In the genomic region with DNA sequence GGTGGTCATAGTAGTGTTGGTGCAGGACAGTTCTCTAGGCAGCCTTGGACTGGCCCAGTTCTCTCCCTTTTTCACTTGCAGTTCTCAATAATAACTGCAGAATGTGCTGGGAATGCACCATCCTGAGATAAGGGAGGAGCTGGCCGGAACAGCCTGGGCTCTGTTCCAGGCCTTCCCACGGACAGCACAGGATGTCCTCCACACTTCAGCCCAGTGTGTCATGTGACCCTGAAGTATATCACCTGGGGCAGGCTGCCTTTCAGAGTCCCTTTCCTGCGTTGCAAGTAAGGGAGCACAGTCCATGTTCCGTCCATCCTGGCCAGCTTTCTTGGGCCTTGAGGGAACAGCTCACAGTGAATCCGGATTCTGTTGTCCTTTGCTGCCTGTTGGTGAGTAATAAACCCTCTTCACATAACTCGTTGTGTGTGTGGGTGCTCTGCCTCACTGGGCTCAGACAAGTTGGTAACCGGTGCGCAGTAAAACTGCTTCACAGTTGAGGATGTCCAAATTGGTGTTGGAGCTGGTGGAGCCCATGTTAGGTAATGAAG, we compare ENCODE assay signal across 9 cellular contexts. TPM values are rescaled to one million over a fixed set of nuclear protein-coding genes. Genes with fewer than 3 reads are reported as not detected.
DNase-seq lines count a peak whose midpoint lies in the region; ATAC-seq and TF ChIP-seq lines count a peak whose summit lies in the region.
"Had no signal": no experiment of that assay in that cellular context is flagged by ENCODE, and none has a peak within 500 bp of the region (broad histone marks: within the 10 kb centered on the region; RNA-seq: fewer than 3 reads in every experiment).

No MANE protein-coding gene starts in this region.

- H3K27me3 Mint-ChIP-seq in activated CD8-positive, alpha-beta T cell treated with anti-CD3 and anti-CD28 coated beads, Interleukin-2, amount 10 ng/mL, durations not matched to agents 7 days and 5 days (ENCODE audit: low read depth), result peaks cover 12% of the 10 kb centered on the region

- H3K4me1 Mint-ChIP-seq in activated CD8-positive, alpha-beta T cell treated with anti-CD3 and anti-CD28 coated beads, Interleukin-2, amount 10 ng/mL, durations not matched to agents 7 days and 5 days (ENCODE audit: low read depth), result no peaks in the 10 kb centered on the region

- H3K27me3 ChIP-seq in BE2C (no peaks in the 10 kb centered on the region; the same call in 1 of the 2 replicates), HAP-1 (ENCODE audit: low read depth) (no peaks in the 10 kb centered on the region)

- no peak overlapping the region for H3K27ac Mint-ChIP-seq in activated CD8-positive, alpha-beta T cell treated with anti-CD3 and anti-CD28 coated beads, Interleukin-2, amount 10 ng/mL, durations not matched to agents 7 days and 5 days

- DNase-seq in BE2C, result peak; percentile 17
- peak; percentile 57 for DNase-seq in HPDE6-E6E7 (ENCODE audit: extremely low spot score)
- DNase-seq in cardiac fibroblast (ENCODE audit: low read depth in 2 of 2), result peak; percentile 72 to 83
- peak; percentile 53 for DNase-seq in left lobe of liver (ENCODE audit: low spot score)
- DNase-seq in activated CD8-positive, alpha-beta T cell treated with anti-CD3 and anti-CD28 coated beads, Interleukin-2, amount 10 ng/mL, durations not matched to agents 7 days and 5 days, result no peak
- no peak for DNase-seq in NCI-H1694 treated with DMSO at 0.1 percent for 48 hours (lab: John Stamatoyannopoulos, UW)
- DNase-seq in HAP-1 (ENCODE audit: low spot score in 2 of 2), result no peak
- DNase-seq: NCI-H774 had no signal

- ATAC-seq in left lobe of liver, result peak; percentile 83
- ATAC-seq in HG03460 (IDR thresholded peaks at IDR 0.05; ENCODE audit: unreplicated experiment), result no peak
- ATAC-seq in activated CD8-positive, alpha-beta T cell treated with anti-CD3 and anti-CD28 coated beads, Interleukin-2, amount 10 ng/mL, durations not matched to agents 7 days and 5 days, result no peak

- H3K4me3 ChIP-seq in BE2C (ENCODE audit: low read depth, low read length), result no peak overlapping the region
- peak overlapping the region in 1 of 2 donors; percentile 19 for H3K4me3 ChIP-seq in cardiac fibroblast (replicated peaks in 1 of 2; ENCODE audit: low read depth in 2 of 2, low read length in 2 of 2)
- no peak overlapping the region for H3K4me3 ChIP-seq in HAP-1

- no peaks in the 10 kb centered on the region for H3K36me3 ChIP-seq in BE2C
- no peaks in the 10 kb centered on the region for H3K36me3 ChIP-seq in HAP-1 (replicated peaks)

- no peaks in the 10 kb centered on the region for H3K9me3 ChIP-seq in BE2C
- H3K9me3 ChIP-seq in HAP-1, result no peaks in the 10 kb centered on the region

- H3K4me1 ChIP-seq in BE2C, result no peaks in the 10 kb centered on the region
- H3K4me1 ChIP-seq in HAP-1, result peaks cover 3% of the 10 kb centered on the region

- CTCF ChIA-PET in activated CD8-positive, alpha-beta T cell treated with anti-CD3 and anti-CD28 coated beads, Interleukin-2, amount 10 ng/mL, durations not matched to agents 7 days and 5 days (lab: Charles Lee), result no interaction called here

- in situ Hi-C loops in HAP-1 (cut with MboI; ENCODE audit: low sequenced_read_pairs), result no loop called here

- H3K9me3 Mint-ChIP-seq in activated CD8-positive, alpha-beta T cell treated with anti-CD3 and anti-CD28 coated beads, Interleukin-2, amount 10 ng/mL, durations not matched to agents 7 days and 5 days (ENCODE audit: insufficient read depth), result no peaks in the 10 kb centered on the region

- no peaks in the 10 kb centered on the region for H3K36me3 Mint-ChIP-seq in activated CD8-positive, alpha-beta T cell treated with anti-CD3 and anti-CD28 coated beads, Interleukin-2, amount 10 ng/mL, durations not matched to agents 7 days and 5 days (ENCODE audit: low read depth)

- POLR2A ChIA-PET in activated CD8-positive, alpha-beta T cell treated with anti-CD3 and anti-CD28 coated beads, Interleukin-2, amount 10 ng/mL, durations not matched to agents 7 days and 5 days (lab: Charles Lee), result no interaction called here

- no peak for TF ChIP-seq CTCF in BE2C (IDR thresholded peaks at IDR 0.05; ENCODE audit: low read depth, low read length)
- no peak for TF ChIP-seq CTCF in cardiac fibroblast (IDR thresholded peaks at IDR 0.05; ENCODE audit: low read depth, low read length)

- H3K4me3 Mint-ChIP-seq in activated CD8-positive, alpha-beta T cell treated with anti-CD3 and anti-CD28 coated beads, Interleukin-2, amount 10 ng/mL, durations not matched to agents 7 days and 5 days, result no peak overlapping the region

RNA-seq across cellular contexts. Expression of gene BBS12, which starts 32.3 kb away (rescaled TPM):
- polyA plus RNA-seq in BE2C (2012; ENCODE audit: insufficient read depth, insufficient read length, low read depth), result 0.22 TPM
- total RNA-seq in left lobe of liver, result 0.55 TPM
- total RNA-seq in activated CD8-positive, alpha-beta T cell treated with anti-CD3 and anti-CD28 coated beads, Interleukin-2, amount 10 ng/mL, durations not matched to agents 7 days and 5 days, result 1 to 10 TPM; 1.3 to 1.4 TPM

Comparison
In these comparisons a context has a peak if more than half of its experiments do, and no peak if none do; other contexts are left out.
1. DNase-seq: peak in BE2C (single experiment), HPDE6-E6E7 (single experiment), cardiac fibroblast (2 of 2) and left lobe of liver (single experiment); none in activated CD8-positive, alpha-beta T cell treated with anti-CD3 and anti-CD28 coated beads, Interleukin-2, amount 10 ng/mL, durations not matched to agents 7 days and 5 days (single experiment), NCI-H1694 treated with DMSO at 0.1 percent for 48 hours (single experiment) and HAP-1 (0 of 2).